ENCODE assay signal across 10 cellular contexts in the genomic region with DNA sequence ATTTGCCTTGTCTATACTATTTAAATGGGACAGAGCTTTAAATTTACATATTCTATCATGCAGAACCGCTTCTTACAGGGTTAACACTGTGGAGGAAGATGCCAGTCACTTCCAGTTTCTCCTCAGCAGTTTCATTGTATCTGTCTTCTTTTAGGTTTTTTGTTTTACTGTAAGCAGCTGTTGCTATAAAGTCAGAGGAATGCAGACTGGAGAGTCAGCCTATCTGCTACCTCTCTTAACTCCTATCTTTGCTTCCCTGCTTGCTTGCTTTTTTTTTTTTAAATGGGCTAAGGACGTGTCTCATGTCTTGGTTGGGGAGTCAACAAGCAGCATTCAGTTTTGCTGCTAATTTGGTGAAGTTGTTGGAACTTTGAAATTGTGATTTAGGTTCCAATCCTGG. TPM values are rescaled to one million over a fixed set of nuclear protein-coding genes. Genes with fewer than 3 reads are reported as not detected.
DNase-seq lines count a peak whose midpoint lies in the region; ATAC-seq, FAIRE-seq and TF ChIP-seq lines count a peak whose summit lies in the region.
"Had no signal": no experiment of that assay in that cellular context is flagged by ENCODE, and none has a peak within 500 bp of the region (broad histone marks: within the 10 kb centered on the region; RNA-seq: fewer than 3 reads in every experiment).

No MANE protein-coding gene starts in this region.

- no peak overlapping the region for H2AFZ ChIP-seq in keratinocyte (ENCODE audit: control insufficient read depth, low read length)

- intact Hi-C loops in MCF 10A (cut with micrococcal nuclease): no loop called here

- peaks cover 34% of the 10 kb centered on the region for H3K4me1 Mint-ChIP-seq in endodermal cell
- peaks cover 30% of the 10 kb centered on the region for H3K4me1 Mint-ChIP-seq in MCF 10A (ENCODE audit: insufficient read depth, unreplicated experiment)

- H3K9ac ChIP-seq in keratinocyte (ENCODE audit: control insufficient read depth, extremely low read depth, insufficient read depth, low read length) (no peak overlapping the region), endodermal cell (ENCODE audit: extremely low read depth, low read length, poor library complexity, severe bottlenecking) (no peak overlapping the region)

- dilution Hi-C loops in keratinocyte (cut with MboI; ENCODE audit: extremely low pct_ligation_motif_present, low sequenced_read_pairs): no loop called here

- H3K36me3 Mint-ChIP-seq in endodermal cell (ENCODE audit: low read depth) (no peaks in the 10 kb centered on the region), MCF 10A (ENCODE audit: insufficient read depth, unreplicated experiment) (peaks cover 10% of the 10 kb centered on the region)

- H4K20me1 ChIP-seq in keratinocyte (ENCODE audit: control insufficient read depth, extremely low read depth, insufficient read depth, low read length): peaks cover 2% of the 10 kb centered on the region

- 65% methylated on average over 2 of the region's 2 CpGs; no CpG with 5 or more reads in 1 of the 2 experiments for WGBS in endodermal cell (ENCODE audit: insufficient coverage in 1 of 2, insufficient read length in 1 of 2), 2 experiments

- no peak overlapping the region for H3K27ac ChIP-seq in keratinocyte (ENCODE audit: control insufficient read depth, insufficient read depth, low read length)
- H3K27ac ChIP-seq in endodermal cell (ENCODE audit: low read depth, low read length): no peak overlapping the region

- no peak overlapping the region for H3K4me3 Mint-ChIP-seq in endodermal cell
- H3K4me3 Mint-ChIP-seq in MCF 10A (ENCODE audit: unreplicated experiment): no peak overlapping the region

- peaks cover 99% of the 10 kb centered on the region for H3K79me2 ChIP-seq in keratinocyte (ENCODE audit: control insufficient read depth, insufficient read depth, low read length)

- H3K9me3 ChIP-seq in keratinocyte (ENCODE audit: control insufficient read depth, low read depth, low read length) (no peaks in the 10 kb centered on the region), endodermal cell (ENCODE audit: control insufficient read depth, low read length) (no peaks in the 10 kb centered on the region)

- CTCF ChIA-PET in MCF 10A (lab: Yijun Ruan, JAX): interaction anchor here (0.6 kb wide), 1 partner anchor 11 kb away, joined by 3 read pairs; no protein-coding TSS in a partner anchor

- POLR2A ChIA-PET in MCF 10A (lab: Yijun Ruan, JAX): no interaction called here

- BruUV-seq in MCF 10A (replicated peaks; lab: Mats Ljungman, UMichigan): no TSS peak

- TF ChIP-seq CTCF in keratinocyte (optimal IDR thresholded peaks at IDR 0.05 in 1 of 3, IDR thresholded peaks at IDR 0.05 in 1 of 3, conservative IDR thresholded peaks at IDR 0.05 in 1 of 3; ENCODE audit: extremely low read depth in 1 of 3, insufficient read depth in 2 of 3, low read length in 3 of 3): no peak
- TF ChIP-seq CTCF in endodermal cell (conservative IDR thresholded peaks at IDR 0.05): no peak
- TF ChIP-seq CTCF in omental fat pad (IDR thresholded peaks at IDR 0.05): no peak
- TF ChIP-seq CTCF in MCF 10A (IDR thresholded peaks at IDR 0.05; ENCODE audit: unreplicated experiment): no peak

- DNase-seq in keratinocyte (ENCODE audit: low read depth, low spot score) (no peak), endodermal cell (no peak), omental fat pad (ENCODE audit: low spot score) (no peak), COR-L47 (lab: John Stamatoyannopoulos, UW) (no peak), MCF 10A (ENCODE audit: unreplicated experiment) (no peak)
- DNase-seq: amniotic stem cell, NCI-H510A treated with DMSO at 0.1 percent for 48 hours had no signal

- peak; percentile 17 for FAIRE-seq in keratinocyte (lab: Jason Lieb, UNC)

- H3K36me3 ChIP-seq in keratinocyte (ENCODE audit: control insufficient read depth in 2 of 2, extremely low read depth in 1 of 2, insufficient read depth in 2 of 2, low read length in 2 of 2): no peaks in the 10 kb centered on the region
- H3K36me3 ChIP-seq in endodermal cell (ENCODE audit: control insufficient read depth, insufficient read depth, low read length): no peaks in the 10 kb centered on the region

- ATAC-seq in GM18517 (IDR thresholded peaks at IDR 0.05; ENCODE audit: unreplicated experiment) (peak; percentile 90), GM21447 (IDR thresholded peaks at IDR 0.05; ENCODE audit: unreplicated experiment) (peak; percentile 90), HG03439 (IDR thresholded peaks at IDR 0.05; ENCODE audit: unreplicated experiment) (peak; percentile 83), omental fat pad (ENCODE audit: low FRiP score) (no peak)

- H3K9me1 ChIP-seq in keratinocyte (ENCODE audit: control insufficient read depth, extremely low read depth, insufficient read depth, low read length): no peaks in the 10 kb centered on the region

- H3K27me3 ChIP-seq in keratinocyte (ENCODE audit: control insufficient read depth, extremely low read depth, insufficient read depth, low read length) (no peaks in the 10 kb centered on the region), endodermal cell (ENCODE audit: control insufficient read depth, insufficient read depth, low read length, poor library complexity, severe bottlenecking) (no peaks in the 10 kb centered on the region)

- H3K4me1 ChIP-seq in keratinocyte (ENCODE audit: control insufficient read depth, extremely low read depth, insufficient read depth, low read length) (no peaks in the 10 kb centered on the region), endodermal cell (ENCODE audit: control insufficient read depth, insufficient read depth, low read length) (peaks cover 6% of the 10 kb centered on the region)

- H3K27ac Mint-ChIP-seq in endodermal cell: no peak overlapping the region
- no peak overlapping the region for H3K27ac Mint-ChIP-seq in MCF 10A (ENCODE audit: low read depth, unreplicated experiment)

- H3K27me3 Mint-ChIP-seq in endodermal cell (ENCODE audit: insufficient read depth) (no peaks in the 10 kb centered on the region), MCF 10A (ENCODE audit: insufficient read depth, unreplicated experiment) (no peaks in the 10 kb centered on the region)

- no peak overlapping the region for H3K4me3 ChIP-seq in keratinocyte (ENCODE audit: control insufficient read depth in 2 of 3, extremely low read depth in 1 of 3, insufficient read depth in 2 of 3, low read depth in 1 of 3, low read length in 3 of 3)
- no peak overlapping the region for H3K4me3 ChIP-seq in endodermal cell (ENCODE audit: low read length)

- H3K9me3 Mint-ChIP-seq in endodermal cell (no peaks in the 10 kb centered on the region), MCF 10A (ENCODE audit: unreplicated experiment) (no peaks in the 10 kb centered on the region)

- no peak overlapping the region for H3K4me2 ChIP-seq in keratinocyte (ENCODE audit: control insufficient read depth, extremely low read depth, insufficient read depth, low read depth, low read length)

RNA-seq across cellular contexts. Expression of a gene that starts 8.9 kb away (rescaled TPM):
- polyA plus RNA-seq in keratinocyte: 9.4 to 13.1 TPM (median 9.6 TPM) in 3 replicates
- polyA plus RNA-seq in keratinocyte (2011; ENCODE audit: low read depth): 18.7 TPM
- 6.7 and 11.2 TPM in 2 replicates for polyA plus RNA-seq in keratinocyte (2011; cell fraction: cytosol; rRNA removed)
- polyA plus RNA-seq in keratinocyte (2011; cell fraction: nucleus; rRNA removed): 11.2 and 12.3 TPM in 2 replicates
- 8.7 and 8.8 TPM in 2 replicates for polyA plus RNA-seq in keratinocyte (2012; ENCODE audit: low replicate concordance)
- 7.9 to 25.5 TPM (median 14.2 TPM) in 3 replicates for polyA minus RNA-seq in keratinocyte
- 8.2 TPM for polyA minus RNA-seq in keratinocyte (2011; cell fraction: cytosol; rRNA and poly(A)+ RNA removed)
- polyA minus RNA-seq in keratinocyte (2011; cell fraction: nucleus; rRNA and poly(A)+ RNA removed): 12.2 and 29.2 TPM in 2 replicates
- total RNA-seq in endodermal cell (10 to 100 TPM; 23.0 to 32.0 TPM), omental fat pad (10 to 100 TPM; 23.2 to 36.9 (median 28.7) TPM), MCF 10A (2022) (25.6 and 33.4 TPM in 2 replicates)
- polyA plus RNA-seq in endodermal cell (2013, experiment 1 of 2): 23.9 TPM
- polyA plus RNA-seq in endodermal cell (2013, experiment 2 of 2): 24.6 TPM
